Comparison of ENCODE assay signal across 7 cellular contexts in genomic region chr1:6497215-6497866, GRCh38. TPM values are rescaled to one million over a fixed set of nuclear protein-coding genes. Genes with fewer than 3 reads are reported as not detected.
DNase-seq lines count a peak whose midpoint lies in the region; ATAC-seq and TF ChIP-seq lines count a peak whose summit lies in the region.

No MANE protein-coding gene starts in this region.

- in situ Hi-C loops in GM23248 (cut with MboI) = no loop called here

- DNase-seq in GM23248 = peak; percentile 61
- DNase-seq in Peyer's patch = peak in 2 of 3 donors; percentile 27 to 60
- DNase-seq in left cardiac atrium = no peak
- no peak for DNase-seq in psoas muscle

- 3 to 4% methylated on average over 14 to 52 of the region's 74 CpGs for WGBS in GM23248 (ENCODE audit: low coverage in 1 of 2, low lambda C conversion rate in 2 of 2, missing lambda C conversion rate in 2 of 2), 2 experiments
- 1 to 3% (median 1%) methylated on average over 16 to 73 of the region's 74 CpGs for WGBS in psoas muscle, 3 donors

- H3K9me2 ChIP-seq in GM23248 (ENCODE audit: insufficient read depth) = no peaks in the 10 kb centered on the region

- H3K79me2 ChIP-seq in GM23248 (ENCODE audit: insufficient read depth) = no peaks in the 10 kb centered on the region

- peak; percentile 53 to 58 for ATAC-seq in left cardiac atrium
- ATAC-seq in psoas muscle = peak in 3 of 4 donors; percentile 11 to 33 (median 13)
- no peak for ATAC-seq in GM18520 (IDR thresholded peaks at IDR 0.05; ENCODE audit: unreplicated experiment)
- no peak for ATAC-seq in HG03460 (IDR thresholded peaks at IDR 0.05; ENCODE audit: unreplicated experiment)

- no peaks in the 10 kb centered on the region for H4K20me1 ChIP-seq in GM23248 (ENCODE audit: insufficient read depth)

- H3K27me3 ChIP-seq in GM23248 (replicated peaks; ENCODE audit: insufficient read depth) (no peaks in the 10 kb centered on the region), Peyer's patch (no peaks in the 10 kb centered on the region), psoas muscle (ENCODE audit: insufficient read depth in 3 of 3, low read length in 2 of 3) (peaks cover 0 to 24% (median 4%) of the 10 kb centered on the region in 3 donors)

- peak overlapping the region; percentile 91 for H2AFZ ChIP-seq in GM23248

- 0 out of 2 replicates have a peak, but pooled peaks cover 4% of the 10 kb centered on the region for H3F3A ChIP-seq in GM23248 (ENCODE audit: insufficient read depth)

- no peaks in the 10 kb centered on the region; the same call in 1 of the 2 replicates for H3K4me1 ChIP-seq in GM23248 (ENCODE audit: insufficient read depth)
- H3K4me1 ChIP-seq in Peyer's patch = peaks cover 0 to 14% (median 4%) of the 10 kb centered on the region in 4 donors
- peaks cover 16% of the 10 kb centered on the region for H3K4me1 ChIP-seq in psoas muscle

- no peak for TF ChIP-seq POLR2A in Peyer's patch (IDR thresholded peaks at IDR 0.05)

- H3K9me3 ChIP-seq in GM23248 (ENCODE audit: low read depth) (no peaks in the 10 kb centered on the region), Peyer's patch (no peaks in the 10 kb centered on the region), psoas muscle (no peaks in the 10 kb centered on the region)

- intact Hi-C loops in left cardiac atrium (cut with DNase I) = no loop called here
- intact Hi-C loops in psoas muscle (cut with DNase I) = no loop called here

- peak overlapping the region; percentile 82 for H3K4me3 Mint-ChIP-seq in activated naive CD8-positive, alpha-beta T cell

- H3K36me3 Mint-ChIP-seq in activated naive CD8-positive, alpha-beta T cell = no peaks in the 10 kb centered on the region

- no peaks in the 10 kb centered on the region for H3K9me3 Mint-ChIP-seq in activated naive CD8-positive, alpha-beta T cell (ENCODE audit: low read depth)

- peaks cover 27% of the 10 kb centered on the region for H3K4me1 Mint-ChIP-seq in activated naive CD8-positive, alpha-beta T cell (ENCODE audit: low read depth)

- no peaks in the 10 kb centered on the region for H3K36me3 ChIP-seq in GM23248 (ENCODE audit: low read depth)
- no peaks in the 10 kb centered on the region for H3K36me3 ChIP-seq in Peyer's patch
- no peaks in the 10 kb centered on the region for H3K36me3 ChIP-seq in psoas muscle (ENCODE audit: insufficient read depth in 1 of 2, low read depth in 1 of 2)

- peak overlapping the region; percentile 81 for H3K4me3 ChIP-seq in GM23248
- H3K4me3 ChIP-seq in Peyer's patch = peak overlapping the region; percentile 36 to 65 (median 60)
- H3K4me3 ChIP-seq in psoas muscle = peak overlapping the region; percentile 60

- peak overlapping the region; percentile 89 for H3K4me2 ChIP-seq in GM23248 (ENCODE audit: unreplicated experiment)

- H3K27ac Mint-ChIP-seq in activated naive CD8-positive, alpha-beta T cell = no peak overlapping the region

- TF ChIP-seq CTCF in Peyer's patch (IDR thresholded peaks at IDR 0.05) (no peak), psoas muscle (IDR thresholded peaks at IDR 0.05) (no peak)

- peak overlapping the region; percentile 69 for H3K9ac ChIP-seq in GM23248

- H3K27ac ChIP-seq in GM23248 (no peak overlapping the region), Peyer's patch (peak overlapping the region in 1 of 4 donors; percentile 25), psoas muscle (no peak overlapping the region)

- H3K27me3 Mint-ChIP-seq in activated naive CD8-positive, alpha-beta T cell = no peaks in the 10 kb centered on the region

RNA-seq across cellular contexts. Expression of gene PLEKHG5, which starts 5.9 kb away (rescaled TPM):
- 7.0 and 7.6 TPM in 2 replicates for total RNA-seq in GM23248 (2014; rRNA removed; shearing (Covaris generic))
- polyA plus RNA-seq in GM23248 (2016; fragmentation: Nextera tagmentation; extraction: Ambion mirVana) (2.0 and 2.8 TPM in 2 replicates), psoas muscle (1 to 10 TPM; 1.5 to 2.3 (median 2.0) TPM)
- total RNA-seq in Peyer's patch (10 to 100 TPM; 17.7 to 56.9 (median 45.4) TPM), left cardiac atrium (10 to 100 TPM; 10.7 to 11.8 TPM), psoas muscle (1 to 10 TPM; 2.6 to 3.3 (median 3.2) TPM)

RNA-seq across cellular contexts. Expression of gene TNFRSF25, which starts 31.4 kb away (rescaled TPM):
- 5.6 and 12.1 TPM in 2 replicates for total RNA-seq in GM23248 (2014; rRNA removed; shearing (Covaris generic))
- polyA plus RNA-seq in GM23248 (2016; fragmentation: Nextera tagmentation; extraction: Ambion mirVana) = 2.5 and 3.1 TPM in 2 replicates
- 10 to 100 TPM; 31.0 to 88.4 (median 61.5) TPM for total RNA-seq in Peyer's patch
- 1 to 10 TPM; 5.5 to 5.9 TPM for total RNA-seq in left cardiac atrium
- 1 to 10 TPM; 1.5 to 2.6 (median 2.2) TPM for total RNA-seq in psoas muscle
- 1 to 10 TPM; 1.5 to 2.7 (median 1.6) TPM for polyA plus RNA-seq in psoas muscle

RNA-seq across cellular contexts. Expression of gene NOL9, which starts 57.0 kb away (rescaled TPM):
- total RNA-seq in GM23248 (2014; rRNA removed; shearing (Covaris generic)) = 16.6 and 27.8 TPM in 2 replicates
- 13.0 and 15.7 TPM in 2 replicates for polyA plus RNA-seq in GM23248 (2016; fragmentation: Nextera tagmentation; extraction: Ambion mirVana)
- 10 to 100 TPM; 19.0 to 28.0 (median 22.5) TPM for total RNA-seq in Peyer's patch
- total RNA-seq in left cardiac atrium = 10 to 100 TPM; 12.0 to 16.5 TPM
- 10 to 100 TPM; 17.1 to 26.1 (median 22.8) TPM for total RNA-seq in psoas muscle
- polyA plus RNA-seq in psoas muscle = 10 to 100 TPM in 1 of 3 donors, 1 to 10 TPM in 2; 5.0 to 10.6 (median 9.5) TPM

RNA-seq across cellular contexts. Expression of gene TAS1R1, which starts 57.8 kb away (rescaled TPM):
- not detected in 2 replicates for total RNA-seq in GM23248 (2014; rRNA removed; shearing (Covaris generic))
- not detected in 2 replicates for polyA plus RNA-seq in GM23248 (2016; fragmentation: Nextera tagmentation; extraction: Ambion mirVana)
- total RNA-seq in Peyer's patch = not detected
- not detected for total RNA-seq in left cardiac atrium
- not detected for total RNA-seq in psoas muscle
- under 1 TPM in 2 of 3 donors, not detected in 1; 0.04 to 0.16 TPM for polyA plus RNA-seq in psoas muscle

Comparison
In these comparisons a context has a peak if more than half of its experiments do, and no peak if none do; other contexts are left out.
1. DNase-seq: peak in GM23248 (single experiment) and Peyer's patch (2 of 3); none in left cardiac atrium (single experiment) and psoas muscle (0 of 2).
2. ATAC-seq: peak in left cardiac atrium (2 of 2) and psoas muscle (3 of 4); none in GM18520 (single experiment) and HG03460 (single experiment).
3. Peak in every context shown above with its lines, with median percentiles within 50 percentile points of each other: H3K4me3 ChIP-seq.